In the genomic region with DNA sequence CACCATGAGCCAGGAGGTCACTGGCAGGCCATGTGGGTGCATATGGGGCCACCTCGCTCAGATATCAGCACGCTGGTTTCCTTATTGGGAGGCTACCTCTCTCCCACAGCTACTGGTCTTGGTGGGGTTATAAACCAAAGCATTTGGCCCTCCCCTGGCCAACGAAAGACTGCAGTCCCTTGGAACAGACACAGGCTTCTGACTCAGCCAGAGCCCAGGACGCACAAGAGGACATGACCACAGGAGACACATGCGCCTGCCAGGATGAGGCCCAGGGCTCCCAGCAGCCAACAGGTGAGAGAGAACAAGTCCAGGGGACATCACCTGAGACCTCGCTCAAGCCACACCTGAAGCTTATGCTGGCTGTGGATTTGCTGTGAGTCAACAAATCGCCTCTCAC, we compare ENCODE assay signal across 20 cellular contexts. TPM values are rescaled to one million over a fixed set of nuclear protein-coding genes. Genes with fewer than 3 reads are reported as not detected.
DNase-seq lines count a peak whose midpoint lies in the region; ATAC-seq lines count a peak whose summit lies in the region.
"Had no signal": no experiment of that assay in that cellular context is flagged by ENCODE, and none has a peak within 500 bp of the region (broad histone marks: within the 10 kb centered on the region; RNA-seq: fewer than 3 reads in every experiment).

No MANE protein-coding gene starts in this region.

- peaks cover 59 to 97% (median 92%) of the 10 kb centered on the region in 10 experiments for H3K4me1 ChIP-seq in BLaER1 treated with 17β-estradiol and CSF1 and Interleukin-3, amounts not matched to agents 10 nM and 100 nM
- peaks cover 0 to 5% of the 10 kb centered on the region in 2 donors for H3K4me1 ChIP-seq in naive thymus-derived CD4-positive, alpha-beta T cell (ENCODE audit: control insufficient read depth in 2 of 2, insufficient read depth in 2 of 2, low read length in 2 of 2)
- H3K4me1 ChIP-seq: ascending aorta had no signal

- H3K4me1 Mint-ChIP-seq in naive thymus-derived CD4-positive, alpha-beta T cell = peaks cover 0 to 40% (median 17%) of the 10 kb centered on the region in 7 donors

- H3K4me2 ChIP-seq in BLaER1 treated with 17β-estradiol and CSF1 and Interleukin-3, amounts not matched to agents 10 nM and 100 nM = peak overlapping the region in 9 of 11 experiments; percentile 5 to 26 (median 15); a peak in 5 of 22 replicates
- H3K4me2 ChIP-seq: smooth muscle cell had no signal

- H3K4me3 Mint-ChIP-seq in naive thymus-derived CD4-positive, alpha-beta T cell = no peak overlapping the region
- H3K4me3 Mint-ChIP-seq: activated naive CD4-positive, alpha-beta T cell treated with anti-CD3 and anti-CD28 coated beads, Interleukin-2, amount 50 U/mL, for 24 hours; activated T-cell treated with anti-CD3 and anti-CD28 coated beads, Interleukin-2, amount 50 U/mL, for 24 hours; nephron progenitor cell; T-helper 2 cell treated with Interferon-gamma antibody and Interleukin-4, amounts not matched to agents 5 μg/mL and 100 μg/mL, for 36 hours had no signal

- no peaks in the 10 kb centered on the region for H3K27me3 ChIP-seq in BLaER1 treated with 17β-estradiol and CSF1 and Interleukin-3, amounts not matched to agents 10 nM and 100 nM
- no peaks in the 10 kb centered on the region for H3K27me3 ChIP-seq in naive thymus-derived CD4-positive, alpha-beta T cell (ENCODE audit: control insufficient read depth in 2 of 2, insufficient read depth in 2 of 2, low read length in 2 of 2)
- H3K27me3 ChIP-seq: ascending aorta, upper lobe of left lung had no signal

- peak overlapping the region in 8 of 11 experiments; percentile 13 to 57 (median 34); a peak in 7 of 22 replicates for H3K27ac ChIP-seq in BLaER1 treated with 17β-estradiol and CSF1 and Interleukin-3, amounts not matched to agents 10 nM and 100 nM
- no peak overlapping the region for H3K27ac ChIP-seq in naive thymus-derived CD4-positive, alpha-beta T cell (ENCODE audit: low read depth, low read length)
- H3K27ac ChIP-seq: ascending aorta, upper lobe of left lung, WERI-Rb-1 had no signal

- CTCF ChIA-PET in naive thymus-derived CD4-positive, alpha-beta T cell (lab: Charles Lee) = no interaction called here

- no peak overlapping the region for H3K9ac ChIP-seq in BLaER1 treated with 17β-estradiol and CSF1 and Interleukin-3, amounts not matched to agents 10 nM and 100 nM

- H3K9me3 Mint-ChIP-seq in naive thymus-derived CD4-positive, alpha-beta T cell = peaks cover 0 to 4% (median 0%) of the 10 kb centered on the region in 11 donors
- H3K9me3 Mint-ChIP-seq: activated naive CD4-positive, alpha-beta T cell treated with anti-CD3 and anti-CD28 coated beads, Interleukin-2, amount 50 U/mL, for 24 hours; T-helper 2 cell treated with Interferon-gamma antibody and Interleukin-4, amounts not matched to agents 5 μg/mL and 100 μg/mL, for 36 hours had no signal

- H3K36me3 Mint-ChIP-seq in naive thymus-derived CD4-positive, alpha-beta T cell = peaks cover 0 to 18% (median 4%) of the 10 kb centered on the region in 5 donors

- H3K9me3 ChIP-seq in BLaER1 treated with 17β-estradiol and CSF1 and Interleukin-3, amounts not matched to agents 10 nM and 100 nM (replicated peaks in 1 of 11) = no peaks in the 10 kb centered on the region
- no peaks in the 10 kb centered on the region for H3K9me3 ChIP-seq in naive thymus-derived CD4-positive, alpha-beta T cell (ENCODE audit: control insufficient read depth in 2 of 3, low read length in 3 of 3)
- H3K9me3 ChIP-seq: ascending aorta, upper lobe of left lung had no signal

- H3K27me3 Mint-ChIP-seq in naive thymus-derived CD4-positive, alpha-beta T cell = no peaks in the 10 kb centered on the region
- H3K27me3 Mint-ChIP-seq: activated naive CD4-positive, alpha-beta T cell treated with anti-CD3 and anti-CD28 coated beads, Interleukin-2, amount 50 U/mL, for 24 hours; activated T-cell treated with anti-CD3 and anti-CD28 coated beads, Interleukin-2, amount 50 U/mL, for 24 hours had no signal

- peaks cover 0 to 35% (median 12%) of the 10 kb centered on the region in 11 experiments; a peak in 16 of 22 replicates for H3K36me3 ChIP-seq in BLaER1 treated with 17β-estradiol and CSF1 and Interleukin-3, amounts not matched to agents 10 nM and 100 nM
- peaks cover 0 to 5% (median 0%) of the 10 kb centered on the region in 3 experiments for H3K36me3 ChIP-seq in naive thymus-derived CD4-positive, alpha-beta T cell (ENCODE audit: control insufficient read depth in 2 of 3, insufficient read depth in 3 of 3, low read length in 3 of 3)

- peak overlapping the region in 5 of 9 donors; percentile 22 to 67 (median 66) for H3K27ac Mint-ChIP-seq in naive thymus-derived CD4-positive, alpha-beta T cell
- H3K27ac Mint-ChIP-seq: activated T-cell treated with anti-CD3 and anti-CD28 coated beads, Interleukin-2, amount 50 U/mL, for 24 hours; nephron progenitor cell had no signal

- H4K20me1 ChIP-seq in BLaER1 treated with 17β-estradiol and CSF1 and Interleukin-3, amounts not matched to agents 10 nM and 100 nM = 0 out of 22 replicates have a peak, but pooled peaks cover 0 to 12% (median 0%) of the 10 kb centered on the region in 11 experiments

- POLR2A ChIA-PET in naive thymus-derived CD4-positive, alpha-beta T cell (lab: Charles Lee) = no interaction called here

- DNase-seq in ELR (ENCODE audit: low read depth) (peak; percentile 42), SW480 (ENCODE audit: low spot score) (peak; percentile 80), ureter (ENCODE audit: low spot score) (no peak)
- no peak for DNase-seq in naive thymus-derived CD4-positive, alpha-beta T cell
- DNase-seq: activated CD4-positive, alpha-beta T cell treated with anti-CD3 and anti-CD28 coated beads, Interleukin-2, amount 50 U/mL, for 48 hours; activated T-cell treated with anti-CD3 and anti-CD28 coated beads, Interleukin-2, amount 50 U/mL, for 24 hours; Calu3; erythroblast; NCI-H1694 treated with DMSO at 0.1 percent for 48 hours; nephron progenitor cell; stimulated activated CD4-positive, alpha-beta T cell treated with anti-CD3 and anti-CD28 coated beads, Interleukin-4, amount 100 ng/mL, for 1 hour; WERI-Rb-1 had no signal

- intact Hi-C loops in naive thymus-derived CD4-positive, alpha-beta T cell (cut with micrococcal nuclease) = loop anchor here in 1 of 2 donors (10.0 kb wide), 1 partner anchor 46 kb away; no protein-coding TSS in a partner anchor

- H3K4me3 ChIP-seq in BLaER1 treated with 17β-estradiol and CSF1 and Interleukin-3, amounts not matched to agents 10 nM and 100 nM = no peak overlapping the region
- H3K4me3 ChIP-seq in naive thymus-derived CD4-positive, alpha-beta T cell (ENCODE audit: low read length) = no peak overlapping the region
- H3K4me3 ChIP-seq: ascending aorta, smooth muscle cell, upper lobe of left lung had no signal

- ATAC-seq in naive thymus-derived CD4-positive, alpha-beta T cell = no peak
- ATAC-seq in HG03460 (IDR thresholded peaks at IDR 0.05; ENCODE audit: unreplicated experiment) = no peak
- no peak for ATAC-seq in GM18907 (IDR thresholded peaks at IDR 0.05; ENCODE audit: unreplicated experiment)

RNA-seq across cellular contexts. Expression of a gene that starts 13.8 kb away (rescaled TPM):
- 10 to 100 TPM in 3 of 5 experiments, 1 to 10 TPM in 2; 9.0 to 20.6 (median 11.1) TPM for total RNA-seq in naive thymus-derived CD4-positive, alpha-beta T cell
- polyA plus RNA-seq in naive thymus-derived CD4-positive, alpha-beta T cell = 1 to 10 TPM in 1 of 2 donors, under 1 TPM in 1; 0.40 to 2.7 TPM
- 15.3 TPM for total RNA-seq in ureter

Comparison
In these comparisons a context has a peak if more than half of its experiments do, and no peak if none do; other contexts are left out.
1. DNase-seq: peak in ELR (single experiment) and SW480 (single experiment); none in naive thymus-derived CD4-positive, alpha-beta T cell (0 of 9) and ureter (single experiment).